ENCODE assay signal across 21 cellular contexts in the genomic region with DNA sequence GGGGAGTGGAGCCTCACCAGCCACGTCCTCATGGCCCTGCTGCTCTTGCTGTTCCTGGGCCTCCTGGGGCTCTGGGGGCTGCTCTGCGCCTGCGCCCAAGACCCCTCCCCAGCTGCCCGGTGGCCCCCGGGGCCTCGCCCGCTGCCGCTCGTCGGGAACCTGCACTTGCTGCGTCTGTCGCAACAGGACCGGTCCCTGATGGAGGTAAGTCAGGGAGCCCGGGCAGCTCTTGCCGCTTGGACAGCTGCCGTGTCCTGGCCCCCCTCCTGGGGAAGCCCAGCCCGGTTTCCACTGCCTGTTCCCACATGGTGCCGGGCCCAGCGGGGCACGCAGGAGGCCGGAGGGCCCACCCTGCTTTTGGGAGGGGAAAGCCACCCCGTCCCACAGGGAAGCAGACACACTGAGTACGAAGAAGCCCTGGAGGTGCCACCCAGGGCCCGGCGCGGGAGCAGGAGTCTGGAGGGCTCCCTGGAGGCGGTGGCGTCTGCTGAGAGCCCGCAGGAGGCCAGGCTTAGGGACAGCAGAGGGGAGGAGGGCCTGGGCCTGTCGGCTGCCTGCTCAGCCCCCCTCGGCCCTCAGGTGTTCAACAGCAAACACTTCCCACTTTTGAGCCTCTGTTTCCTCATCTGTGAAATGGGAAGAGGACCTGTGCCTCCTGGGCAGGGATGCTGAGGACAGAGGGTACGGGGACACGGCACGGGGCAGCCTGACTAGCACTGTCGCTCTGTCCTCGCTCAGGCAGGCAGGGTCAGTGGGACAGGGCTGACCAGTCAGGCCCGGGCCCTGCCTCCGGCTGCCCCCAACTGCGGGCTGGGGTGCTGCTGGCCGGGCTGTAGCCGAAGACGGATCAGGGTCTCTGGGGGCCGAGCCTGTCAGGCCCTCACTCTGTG. TPM values are rescaled to one million over a fixed set of nuclear protein-coding genes. Genes with fewer than 3 reads are reported as not detected.
DNase-seq lines count a peak whose midpoint lies in the region; FAIRE-seq and TF ChIP-seq lines count a peak whose summit lies in the region.
"Had no signal": no experiment of that assay in that cellular context is flagged by ENCODE, and none has a peak within 500 bp of the region (broad histone marks: within the 10 kb centered on the region; RNA-seq: fewer than 3 reads in every experiment).

No MANE protein-coding gene starts in this region.

- H3K27me3 ChIP-seq in Caco-2 (replicated peaks; ENCODE audit: control insufficient read depth, insufficient read depth, low read length): no peaks in the 10 kb centered on the region
- no peaks in the 10 kb centered on the region for H3K27me3 ChIP-seq in H1 (replicated peaks in 1 of 4; ENCODE audit: control insufficient read depth in 3 of 4, extremely low read depth in 1 of 4, insufficient read depth in 3 of 4, low read length in 3 of 4)
- peaks cover 44% of the 10 kb centered on the region for H3K27me3 ChIP-seq in suprapubic skin
- peaks cover 4 to 23% of the 10 kb centered on the region in 2 donors for H3K27me3 ChIP-seq in uterus
- H3K27me3 ChIP-seq: MG63 had no signal

- H3K18ac ChIP-seq in H1 (ENCODE audit: extremely low read depth, low read length): no peak overlapping the region

- H3K9me3 ChIP-seq in Caco-2 (no peaks in the 10 kb centered on the region), H1 (ENCODE audit: insufficient read depth in 2 of 2, low read depth in 1 of 2, low read length in 1 of 2) (no peaks in the 10 kb centered on the region), suprapubic skin (no peaks in the 10 kb centered on the region), uterus (no peaks in the 10 kb centered on the region)
- H3K9me3 ChIP-seq: HAP-1, MG63 had no signal

- H4K20me1 ChIP-seq in H1 (replicated peaks in 1 of 2; ENCODE audit: control insufficient read depth in 1 of 2, insufficient read depth in 2 of 2, low read length in 2 of 2): no peaks in the 10 kb centered on the region

- intact Hi-C loops in Caco-2 (cut with micrococcal nuclease; ENCODE audit: unreplicated experiment) (no loop called here), uterus (cut with DNase I; ENCODE audit: low total_unique reads) (no loop called here)

- no peak overlapping the region for H3K27ac ChIP-seq in H1 (ENCODE audit: low read depth, low read length)
- H3K27ac ChIP-seq in suprapubic skin: peak overlapping the region; percentile 60
- H3K27ac ChIP-seq in uterus: no peak overlapping the region
- H3K27ac ChIP-seq: PC-9 had no signal

- no peak overlapping the region for H3K4me2 ChIP-seq in H1 (ENCODE audit: insufficient read depth in 1 of 2, low read depth in 2 of 2, low read length in 2 of 2)
- H3K4me2 ChIP-seq: PC-9 had no signal

- CTCF ChIA-PET in Caco-2 (lab: Charles Lee): interaction anchor here (1.4 kb wide), 1 partner anchor 10 kb away, joined by 17 read pairs; no protein-coding TSS in a partner anchor
- CTCF ChIA-PET in H1 (lab: Charles Lee; ENCODE audit: partially characterized antibody): interaction anchor here (0.6 to 3.6 kb wide), 7 partner anchors 8 to 77 kb away, joined by 3 to 30 read pairs (median 4); partner anchors contain the start of gene COX19

- no peak overlapping the region for H2BK20ac ChIP-seq in H1 (ENCODE audit: low read length)

- H3K56ac ChIP-seq in H1 (replicated peaks; ENCODE audit: insufficient read length, low read depth, low read length): no peak overlapping the region

- no peak overlapping the region for H3K27ac Mint-ChIP-seq in Caco-2 (ENCODE audit: unreplicated experiment)
- H3K27ac Mint-ChIP-seq: CD4-positive, alpha-beta memory T cell had no signal

- H2BK15ac ChIP-seq in H1 (ENCODE audit: low read length): no peak overlapping the region

- peak overlapping the region; percentile 32 for H3K4me3 ChIP-seq in Caco-2 (ENCODE audit: low read depth, low read length)
- no peak overlapping the region for H3K4me3 ChIP-seq in H1 (ENCODE audit: extremely low read depth in 1 of 4, insufficient read depth in 2 of 4, low read depth in 3 of 4, low read length in 4 of 4)
- H3K4me3 ChIP-seq in suprapubic skin: no peak overlapping the region
- H3K4me3 ChIP-seq in uterus: no peak overlapping the region
- H3K4me3 ChIP-seq: GM12878, HAP-1, MG63, PC-9 had no signal

- H2BK120ac ChIP-seq in H1 (replicated peaks; ENCODE audit: low read depth, low read length): no peak overlapping the region

- H3K36me3 ChIP-seq in Caco-2 (ENCODE audit: control insufficient read depth, insufficient read depth, low read length) (no peaks in the 10 kb centered on the region), H1 (ENCODE audit: control insufficient read depth in 2 of 4, insufficient read depth in 4 of 4, low read length in 3 of 4) (no peaks in the 10 kb centered on the region), suprapubic skin (no peaks in the 10 kb centered on the region), uterus (no peaks in the 10 kb centered on the region)
- H3K36me3 ChIP-seq: HAP-1, MG63 had no signal

- WGBS in H1 (ENCODE audit: extremely low coverage in 1 of 2, insufficient coverage in 1 of 2, insufficient read length in 1 of 2, insufficient replicate concordance in 2 of 2, low coverage in 1 of 2, low lambda C conversion rate in 2 of 2, missing lambda C conversion rate in 1 of 2), 2 experiments: 89% methylated on average over 33 of the region's 43 CpGs; no CpG with 5 or more reads in 1 of the 2 experiments
- 52% methylated on average over 8 of the region's 43 CpGs for WGBS in suprapubic skin

- no peak overlapping the region for H3K4me3 Mint-ChIP-seq in Caco-2 (ENCODE audit: unreplicated experiment)
- H3K4me3 Mint-ChIP-seq: CD4-positive, alpha-beta memory T cell had no signal

- TF ChIP-seq EP300 in H1 (IDR thresholded peaks at IDR 0.05; ENCODE audit: borderline replicate concordance in 1 of 2, low read depth in 2 of 2, low read length in 2 of 2) (no peak), suprapubic skin (IDR thresholded peaks at IDR 0.05) (no peak)

- H3K79me1 ChIP-seq in H1 (ENCODE audit: low read depth, low read length): no peaks in the 10 kb centered on the region

- no peak overlapping the region for H4K5ac ChIP-seq in H1 (ENCODE audit: insufficient read length, low read depth, low read length)

- no peaks in the 10 kb centered on the region for H3K36me3 Mint-ChIP-seq in Caco-2 (ENCODE audit: insufficient read depth, unreplicated experiment)
- H3K36me3 Mint-ChIP-seq: CD4-positive, alpha-beta memory T cell had no signal

- no peak overlapping the region for H3K4ac ChIP-seq in H1 (replicated peaks; ENCODE audit: insufficient read length, low read depth, low read length)

- no peak for DNase-seq in Caco-2
- DNase-seq in NCI-H1694 (lab: John Stamatoyannopoulos, UW): peak; percentile 48
- no peak for DNase-seq in H1 (ENCODE audit: low read depth in 1 of 2, low spot score in 2 of 2)
- DNase-seq in suprapubic skin (ENCODE audit: low spot score in 2 of 2): no peak
- no peak for DNase-seq in NCI-H2227 (lab: John Stamatoyannopoulos, UW; ENCODE audit: unreplicated experiment)
- no peak for DNase-seq in D341Med (ENCODE audit: low spot score)
- DNase-seq in uterus: no peak
- DNase-seq: ACHN; CD4-positive, alpha-beta memory T cell; DND-41; GDM1; KG1; MG63; NCI-H1092 treated with DMSO at 0.1 percent for 48 hours; NCI-H187; NCI-H446; NCI-H774; PC-9 had no signal

- no peak overlapping the region for H2BK12ac ChIP-seq in H1 (ENCODE audit: low read depth, low read length)

- H3K4me1 ChIP-seq in Caco-2: peaks cover 45% of the 10 kb centered on the region
- H3K4me1 ChIP-seq in H1 (replicated peaks in 1 of 4; ENCODE audit: control insufficient read depth in 3 of 4, insufficient read depth in 4 of 4, low read length in 3 of 4): peaks cover 0 to 9% (median 3%) of the 10 kb centered on the region in 4 experiments; a peak in 5 of 7 replicates
- H3K4me1 ChIP-seq in suprapubic skin: peaks cover 36% of the 10 kb centered on the region
- H3K4me1 ChIP-seq in uterus: no peaks in the 10 kb centered on the region

- no peaks in the 10 kb centered on the region for H3K27me3 Mint-ChIP-seq in Caco-2 (ENCODE audit: insufficient read depth, unreplicated experiment)

- POLR2A ChIA-PET in Caco-2 (lab: Charles Lee): no interaction called here
- POLR2A ChIA-PET in H1 (lab: Charles Lee; ENCODE audit: partially characterized antibody): interaction anchor here (1.8 to 2.4 kb wide), 2 partner anchors 9 kb away, joined by 6 to 12 read pairs; partner anchors contain the start of gene COX19

- no peaks in the 10 kb centered on the region for H3K9me3 Mint-ChIP-seq in Caco-2 (ENCODE audit: unreplicated experiment)
- H3K9me3 Mint-ChIP-seq: CD4-positive, alpha-beta memory T cell had no signal

- no peaks in the 10 kb centered on the region for H3K4me1 Mint-ChIP-seq in Caco-2 (ENCODE audit: low read depth, unreplicated experiment)

- H2AFZ ChIP-seq in H1 (ENCODE audit: low read length): no peak overlapping the region
- H2AFZ ChIP-seq: PC-9 had no signal

- TSS peak; percentile 14 for BruUV-seq in Caco-2 (replicated peaks; lab: Mats Ljungman, UMichigan)

- H4K8ac ChIP-seq in H1 (ENCODE audit: extremely low read depth, insufficient read depth, low read length): peak overlapping the region; percentile 93

- H4K91ac ChIP-seq in H1 (replicated peaks; ENCODE audit: insufficient read length, low read length): no peak overlapping the region

- no peak overlapping the region for H3K14ac ChIP-seq in H1 (ENCODE audit: insufficient read length)

- no peak overlapping the region for H3K23ac ChIP-seq in H1 (ENCODE audit: insufficient read length)

- TF ChIP-seq RAD21 in H1 (IDR thresholded peaks at IDR 0.05 in 1 of 2, conservative IDR thresholded peaks at IDR 0.05 in 1 of 2; ENCODE audit: low read depth in 2 of 2, low read length in 2 of 2): no peak

- no peak for FAIRE-seq in H1 (lab: Jason Lieb, UNC)
- FAIRE-seq: D721Med, GM12878 had no signal

- no peak overlapping the region; a peak in 1 of 7 replicates for H3K9ac ChIP-seq in H1 (replicated peaks in 1 of 4; ENCODE audit: extremely low read depth in 1 of 4, low read depth in 3 of 4, low read length in 3 of 4)

- H2AK5ac ChIP-seq in H1 (ENCODE audit: low read depth, low read length): no peak overlapping the region

- TF ChIP-seq CTCF in Caco-2 (IDR thresholded peaks at IDR 0.05; ENCODE audit: insufficient read depth in 1 of 2, low read depth in 1 of 2, low read length in 1 of 2, severe bottlenecking in 1 of 2, unreplicated experiment in 1 of 2) (no peak), H1 (IDR thresholded peaks at IDR 0.05; ENCODE audit: control extremely low read depth in 1 of 3, insufficient read depth in 1 of 3, low read depth in 1 of 3, low read length in 3 of 3) (no peak), suprapubic skin (IDR thresholded peaks at IDR 0.05) (no peak), uterus (IDR thresholded peaks at IDR 0.05) (no peak)

- no peaks in the 10 kb centered on the region for H3K79me2 ChIP-seq in H1 (ENCODE audit: control insufficient read depth in 1 of 2, insufficient read depth in 2 of 2, low read length in 2 of 2)

- TF ChIP-seq POLR2A in H1 (IDR thresholded peaks at IDR 0.05; ENCODE audit: control extremely low read depth in 1 of 2, low read depth in 2 of 2, low read length in 2 of 2) (no peak), suprapubic skin (IDR thresholded peaks at IDR 0.05) (no peak), uterus (IDR thresholded peaks at IDR 0.05) (no peak)

- H2BK5ac ChIP-seq in H1 (ENCODE audit: low read depth, low read length): no peak overlapping the region

- H3K23me2 ChIP-seq in H1 (ENCODE audit: low read depth, low read length): no peaks in the 10 kb centered on the region

RNA-seq across cellular contexts. Expression of gene CYP2W1, which starts 0.4 kb away (rescaled TPM):
- 24.0 and 25.1 TPM in 2 replicates for total RNA-seq in Caco-2 (2022)
- not detected in 2 replicates for total RNA-seq in H1 (2021; fragmentation: NEBNext Ultra II Directional; extraction: Animal tissue kit (Norgen Biotek cat#: 25700))
- 0.05 TPM in 1 of 2 replicates, not detected in the other for polyA plus RNA-seq in H1 (2011; rRNA removed)
- 0.04 TPM for polyA plus RNA-seq in H1 (2011; cell fraction: cytosol; rRNA removed)
- polyA plus RNA-seq in H1 (2011; cell fraction: nucleus; rRNA removed): 0.16 TPM
- 0.08 to 0.14 TPM (median 0.13 TPM) in 3 of 4 replicates, not detected in the other for polyA plus RNA-seq in H1 (2012, experiment 1 of 2)
- polyA plus RNA-seq in H1 (2012, experiment 2 of 2): not detected
- polyA plus RNA-seq in H1 (2013, experiment 1 of 2): not detected
- polyA plus RNA-seq in H1 (2013, experiment 2 of 2): 0.04 TPM
- not detected in 2 replicates for polyA minus RNA-seq in H1 (2011; rRNA and poly(A)+ RNA removed)
- polyA minus RNA-seq in H1 (2011; cell fraction: cytosol; rRNA and poly(A)+ RNA removed): not detected
- polyA minus RNA-seq in H1 (2011; cell fraction: nucleus; rRNA and poly(A)+ RNA removed): not detected
- total RNA-seq in suprapubic skin: 10 to 100 TPM; 13.3 to 20.8 (median 15.4) TPM
- 1 to 10 TPM in 1 of 4 donors, not detected in 3; 6.6 TPM for total RNA-seq in uterus
- total RNA-seq: CD4-positive, alpha-beta memory T cell; GM12878; PC-9 had no signal
- polyA plus RNA-seq: CD4-positive, alpha-beta memory T cell; GM12878 had no signal

RNA-seq across cellular contexts. Expression of gene COX19, which starts 8.1 kb away (rescaled TPM):
- total RNA-seq in Caco-2 (2022) (24.8 and 25.6 TPM in 2 replicates), suprapubic skin (10 to 100 TPM; 11.6 to 55.2 (median 13.2) TPM), uterus (10 to 100 TPM in 3 of 4 donors, 1 to 10 TPM in 1; 2.6 to 32.5 (median 20.1) TPM)
- 7.9 and 9.0 TPM in 2 replicates for total RNA-seq in H1 (2021; fragmentation: NEBNext Ultra II Directional; extraction: Animal tissue kit (Norgen Biotek cat#: 25700))
- polyA plus RNA-seq in H1 (2011; rRNA removed): 3.9 and 5.8 TPM in 2 replicates
- polyA plus RNA-seq in H1 (2011; cell fraction: cytosol; rRNA removed): 5.7 TPM
- 8.0 TPM for polyA plus RNA-seq in H1 (2011; cell fraction: nucleus; rRNA removed)
- polyA plus RNA-seq in H1 (2012, experiment 1 of 2): 5.4 to 7.9 TPM (median 6.1 TPM) in 4 replicates
- polyA plus RNA-seq in H1 (2012, experiment 2 of 2): 3.6 TPM
- 7.3 TPM for polyA plus RNA-seq in H1 (2013, experiment 1 of 2)
- 7.1 TPM for polyA plus RNA-seq in H1 (2013, experiment 2 of 2)
- polyA minus RNA-seq in H1 (2011; rRNA and poly(A)+ RNA removed): 4.2 and 7.6 TPM in 2 replicates
- polyA minus RNA-seq in H1 (2011; cell fraction: cytosol; rRNA and poly(A)+ RNA removed): 3.3 TPM
- polyA minus RNA-seq in H1 (2011; cell fraction: nucleus; rRNA and poly(A)+ RNA removed): 13.6 TPM

RNA-seq across cellular contexts. Expression of gene ADAP1, which starts 28.9 kb away (rescaled TPM):
- total RNA-seq in Caco-2 (2022): 65.6 and 77.6 TPM in 2 replicates
- 5.4 and 5.8 TPM in 2 replicates for total RNA-seq in H1 (2021; fragmentation: NEBNext Ultra II Directional; extraction: Animal tissue kit (Norgen Biotek cat#: 25700))
- polyA plus RNA-seq in H1 (2011; rRNA removed): 6.1 and 8.1 TPM in 2 replicates
- polyA plus RNA-seq in H1 (2011; cell fraction: cytosol; rRNA removed): 7.0 TPM
- 14.6 TPM for polyA plus RNA-seq in H1 (2011; cell fraction: nucleus; rRNA removed)
- 6.7 to 9.5 TPM (median 9.3 TPM) in 4 replicates for polyA plus RNA-seq in H1 (2012, experiment 1 of 2)
- 10.2 TPM for polyA plus RNA-seq in H1 (2012, experiment 2 of 2)
- 5.6 TPM for polyA plus RNA-seq in H1 (2013, experiment 1 of 2)
- 4.6 TPM for polyA plus RNA-seq in H1 (2013, experiment 2 of 2)
- 4.6 and 6.6 TPM in 2 replicates for polyA minus RNA-seq in H1 (2011; rRNA and poly(A)+ RNA removed)
- polyA minus RNA-seq in H1 (2011; cell fraction: cytosol; rRNA and poly(A)+ RNA removed): 6.6 TPM
- polyA minus RNA-seq in H1 (2011; cell fraction: nucleus; rRNA and poly(A)+ RNA removed): 6.3 TPM
- total RNA-seq in suprapubic skin: 1 to 10 TPM; 4.1 to 9.1 (median 6.3) TPM
- total RNA-seq in uterus: 10 to 100 TPM in 2 of 4 donors, 1 to 10 TPM in 2; 3.2 to 17.4 (median 10.9) TPM
